In the genomic region with DNA sequence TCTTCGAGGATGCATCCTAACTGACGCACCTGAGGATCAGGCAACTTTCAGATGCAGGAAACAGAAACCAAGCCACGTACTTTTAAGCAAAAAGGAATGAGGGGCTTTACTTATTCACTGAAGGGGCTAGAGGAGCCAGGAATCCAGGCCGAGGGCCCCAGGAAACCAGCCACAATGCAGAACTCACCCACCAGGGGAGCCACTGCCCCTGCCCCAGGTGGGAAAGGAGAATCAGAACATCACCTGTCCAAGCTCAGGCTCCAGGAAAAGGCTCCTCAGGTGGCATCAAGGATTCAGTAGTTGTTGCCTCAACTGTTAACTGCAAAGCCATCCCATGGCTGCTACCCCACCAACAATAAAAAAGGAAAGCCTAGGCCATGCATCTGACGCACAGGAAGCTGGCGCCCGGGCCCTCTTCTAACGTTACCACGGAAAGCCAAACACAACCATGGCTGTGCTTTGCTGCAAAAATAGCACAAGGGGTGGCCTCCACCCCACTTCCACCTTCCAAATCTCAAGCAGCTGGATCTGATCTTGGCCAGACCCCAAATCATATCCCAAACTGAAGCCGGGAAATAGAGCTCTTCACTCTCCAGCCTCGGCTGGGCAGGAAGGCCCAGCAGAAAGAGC, we compare ENCODE assay signal across 15 cellular contexts.
A peak's percentile ranks its signal among the peaks of the same experiment; 100 is the strongest.
DNase-seq lines count a peak whose midpoint lies in the region; ATAC-seq, FAIRE-seq and TF ChIP-seq lines count a peak whose summit lies in the region.
"Had no signal": no experiment of that assay in that cellular context is flagged by ENCODE, and none has a peak within 500 bp of the region (broad histone marks: within the 10 kb centered on the region; RNA-seq: fewer than 3 reads in every experiment).

No MANE protein-coding gene starts in this region.

- H3K27me3 Mint-ChIP-seq in activated B cell treated with CpG ODN at 0.5 μM for 24 hours, result no peaks in the 10 kb centered on the region
- H3K27me3 Mint-ChIP-seq: naive B cell had no signal

- POLR2A ChIA-PET in activated B cell treated with CpG ODN at 0.5 μM for 24 hours (lab: Charles Lee), result no interaction called here

- peaks cover 39% of the 10 kb centered on the region for H3K4me1 Mint-ChIP-seq in activated B cell treated with CpG ODN at 0.5 μM for 24 hours

- H3K4me3 ChIP-seq in gastroesophageal sphincter (no peak overlapping the region), gastrocnemius medialis (no peak overlapping the region)
- H3K4me3 ChIP-seq: body of pancreas had no signal

- TF ChIP-seq POLR2A in gastroesophageal sphincter (IDR thresholded peaks at IDR 0.05) (no peak), gastrocnemius medialis (IDR thresholded peaks at IDR 0.05) (no peak), H54 (IDR thresholded peaks at IDR 0.05; ENCODE audit: low read depth, low read length) (no peak)

- H3K9me3 Mint-ChIP-seq in activated B cell treated with CpG ODN at 0.5 μM for 24 hours, result no peaks in the 10 kb centered on the region
- H3K9me3 Mint-ChIP-seq: naive B cell had no signal

- TF ChIP-seq CTCF in GM12872 (IDR thresholded peaks at IDR 0.05; ENCODE audit: insufficient read depth, low read depth, low read length) (peak; percentile 34; the same call in 1 of the 3 replicates), activated B cell treated with CpG ODN at 0.5 μM for 24 hours (IDR thresholded peaks at IDR 0.05) (no peak), gastroesophageal sphincter (IDR thresholded peaks at IDR 0.05) (no peak), gastrocnemius medialis (IDR thresholded peaks at IDR 0.05 in 4 of 5, conservative IDR thresholded peaks at IDR 0.05 in 1 of 5) (no peak)

- intact Hi-C loops in activated B cell treated with CpG ODN at 0.5 μM for 24 hours (cut with micrococcal nuclease) (no loop called here), gastrocnemius medialis (cut with DNase I; ENCODE audit: low total_unique reads) (no loop called here)

- CTCF ChIA-PET in activated B cell treated with CpG ODN at 0.5 μM for 24 hours (lab: Charles Lee), result no interaction called here

- FAIRE-seq in H54 (lab: Jason Lieb, UNC), result no peak
- FAIRE-seq: GM12891, GM19239 had no signal

- DNase-seq in activated B cell treated with CpG ODN at 0.5 μM for 24 hours (no peak), gastrocnemius medialis (no peak), EL (no peak), NCI-H1048 (lab: John Stamatoyannopoulos, UW) (no peak), islet precursor cell (no peak), H54 (ENCODE audit: insufficient read length, low spot score) (no peak)
- DNase-seq: body of pancreas; erythroblast; naive B cell; NCI-H187; stimulated activated CD8-positive, alpha-beta memory T cell treated with anti-CD3 and anti-CD28 coated beads, Interleukin-4, amount 100 ng/mL, for 48 hours had no signal

- no peak for ATAC-seq in activated B cell treated with CpG ODN at 0.5 μM for 24 hours (ENCODE audit: low read depth)
- ATAC-seq in gastroesophageal sphincter, result peak; percentile 50
- peak in 1 of 2 donors; percentile 53 for ATAC-seq in gastrocnemius medialis
- ATAC-seq: body of pancreas had no signal

- no peak overlapping the region for H3K4me3 Mint-ChIP-seq in activated B cell treated with CpG ODN at 0.5 μM for 24 hours
- H3K4me3 Mint-ChIP-seq: naive B cell had no signal

- H3K36me3 ChIP-seq in gastroesophageal sphincter, result peaks cover 0 to 5% of the 10 kb centered on the region in 2 donors
- H3K36me3 ChIP-seq in gastrocnemius medialis, result no peaks in the 10 kb centered on the region

- H3K27me3 ChIP-seq in gastroesophageal sphincter (no peaks in the 10 kb centered on the region), gastrocnemius medialis (no peaks in the 10 kb centered on the region)
- H3K27me3 ChIP-seq: body of pancreas had no signal

- H3K27ac ChIP-seq in gastroesophageal sphincter, result peak overlapping the region in 3 of 4 donors; percentile 50 to 63 (median 60)
- peak overlapping the region; percentile 27 to 62 (median 46) for H3K27ac ChIP-seq in gastrocnemius medialis
- H3K27ac ChIP-seq: body of pancreas had no signal

- no peak for TF ChIP-seq EP300 in gastroesophageal sphincter (IDR thresholded peaks at IDR 0.05)

- H3K9me3 ChIP-seq in gastroesophageal sphincter, result no peaks in the 10 kb centered on the region
- H3K9me3 ChIP-seq in gastrocnemius medialis, result no peaks in the 10 kb centered on the region
- H3K9me3 ChIP-seq: body of pancreas had no signal

- H3K4me1 ChIP-seq in gastroesophageal sphincter (peaks cover 0 to 73% (median 26%) of the 10 kb centered on the region in 3 donors), gastrocnemius medialis (peaks cover 7 to 34% of the 10 kb centered on the region in 2 donors)
- H3K4me1 ChIP-seq: body of pancreas had no signal

- peak overlapping the region; percentile 24 for H3K27ac Mint-ChIP-seq in activated B cell treated with CpG ODN at 0.5 μM for 24 hours

- in situ Hi-C loops in gastrocnemius medialis (cut with MboI; ENCODE audit: low sequenced_read_pairs in 4 of 4), result no loop called here

- H3K36me3 Mint-ChIP-seq in activated B cell treated with CpG ODN at 0.5 μM for 24 hours (ENCODE audit: low read depth), result peaks cover 65% of the 10 kb centered on the region

- WGBS in gastroesophageal sphincter (ENCODE audit: low coverage in 1 of 2), 2 donors, result 60 to 100% methylated on average over 1 to 4 of the region's 11 CpGs
